ENCODE assay signal across 10 cellular contexts in genomic region chr5:37668524-37669047, GRCh38.
DNase-seq lines count a peak whose midpoint lies in the region; ATAC-seq and TF ChIP-seq lines count a peak whose summit lies in the region.
"Had no signal": no experiment of that assay in that cellular context is flagged by ENCODE, and none has a peak within 500 bp of the region (broad histone marks: within the 10 kb centered on the region; RNA-seq: fewer than 3 reads in every experiment).

No MANE protein-coding gene starts in this region.

- H3K36me3 ChIP-seq in hepatocyte (replicated peaks; ENCODE audit: insufficient read depth, low read depth) (no peaks in the 10 kb centered on the region), transverse colon (no peaks in the 10 kb centered on the region)
- H3K36me3 ChIP-seq: BLaER1 had no signal

- no peak for TF ChIP-seq POLR2A in transverse colon (IDR thresholded peaks at IDR 0.05)

- H3K4me3 ChIP-seq in hepatocyte (no peak overlapping the region), transverse colon (no peak overlapping the region)
- H3K4me3 ChIP-seq: BLaER1, tibial nerve had no signal

- in situ Hi-C loops in transverse colon (cut with MboI; ENCODE audit: low pct_ligation_motif_present in 1 of 4, low pct_unique_long_range_greater_than_20kb in 1 of 4, low sequenced_read_pairs in 3 of 4) = no loop called here

- H3K4me1 ChIP-seq in hepatocyte (ENCODE audit: insufficient read depth) = peaks cover 11% of the 10 kb centered on the region
- peaks cover 5 to 26% (median 9%) of the 10 kb centered on the region in 4 donors for H3K4me1 ChIP-seq in transverse colon

- intact Hi-C loops in transverse colon (cut with DNase I; ENCODE audit: low total_unique reads) (loop anchor here (5.0 kb wide), 1 partner anchor 169 kb away; no protein-coding TSS in a partner anchor), posterior vena cava (cut with DNase I) (no loop called here)

- no peaks in the 10 kb centered on the region for H3K79me2 ChIP-seq in hepatocyte

- H4K20me1 ChIP-seq in hepatocyte (ENCODE audit: insufficient read depth, poor library complexity, severe bottlenecking) = no peaks in the 10 kb centered on the region

- H2AFZ ChIP-seq in hepatocyte = no peak overlapping the region

- H3K9me3 ChIP-seq in hepatocyte (ENCODE audit: low read depth) = no peaks in the 10 kb centered on the region
- no peaks in the 10 kb centered on the region for H3K9me3 ChIP-seq in transverse colon
- H3K9me3 ChIP-seq: BLaER1, tibial nerve had no signal

- peak overlapping the region; percentile 25 for H3K4me2 ChIP-seq in hepatocyte
- H3K4me2 ChIP-seq: BLaER1 had no signal

- H3K27ac ChIP-seq in hepatocyte (peak overlapping the region; percentile 70), transverse colon (peak overlapping the region; percentile 51 to 71 (median 68))
- H3K27ac ChIP-seq: BLaER1, tibial nerve had no signal

- H3K9me2 ChIP-seq in hepatocyte (replicated peaks; ENCODE audit: insufficient read depth) = no peaks in the 10 kb centered on the region

- no peak for ATAC-seq in GM21390 (IDR thresholded peaks at IDR 0.05; ENCODE audit: unreplicated experiment)

- H3K27me3 ChIP-seq in hepatocyte (no peaks in the 10 kb centered on the region), transverse colon (no peaks in the 10 kb centered on the region)
- H3K27me3 ChIP-seq: BLaER1, tibial nerve had no signal

- WGBS in hepatocyte (ENCODE audit: low lambda C conversion rate, missing lambda C conversion rate) = 18% methylated on average over 2 of the region's 2 CpGs
- 63% methylated on average over 2 of the region's 2 CpGs; no CpG with 5 or more reads in 1 of the 2 donors for WGBS in transverse colon (ENCODE audit: low coverage in 1 of 2), 2 donors

- TF ChIP-seq CTCF in hepatocyte (IDR thresholded peaks at IDR 0.05; ENCODE audit: poor library complexity) (no peak), transverse colon (IDR thresholded peaks at IDR 0.05) (no peak)

- DNase-seq in NCI-H345 (lab: John Stamatoyannopoulos, UW) (peak; percentile 17), NCI-H345 treated with DMSO at 0.1 percent for 48 hours (lab: John Stamatoyannopoulos, UW; ENCODE audit: unreplicated experiment) (no peak), SW 1271 (lab: John Stamatoyannopoulos, UW) (peak; percentile 94 to 98), hepatocyte (ENCODE audit: low spot score) (peak; percentile 88), transverse colon (peak; percentile 41), posterior vena cava (ENCODE audit: low spot score) (no peak), ureter (ENCODE audit: low spot score) (no peak)

- no peak for TF ChIP-seq EP300 in transverse colon (IDR thresholded peaks at IDR 0.05; ENCODE audit: low read depth)

Comparison
In these comparisons a context has a peak if more than half of its experiments do, and no peak if none do; other contexts are left out.
1. DNase-seq: peak in NCI-H345 (single experiment), SW 1271 (2 of 2), hepatocyte (single experiment) and transverse colon (single experiment); none in NCI-H345 treated with DMSO at 0.1 percent for 48 hours (single experiment), posterior vena cava (single experiment) and ureter (single experiment).